In the genomic region with DNA sequence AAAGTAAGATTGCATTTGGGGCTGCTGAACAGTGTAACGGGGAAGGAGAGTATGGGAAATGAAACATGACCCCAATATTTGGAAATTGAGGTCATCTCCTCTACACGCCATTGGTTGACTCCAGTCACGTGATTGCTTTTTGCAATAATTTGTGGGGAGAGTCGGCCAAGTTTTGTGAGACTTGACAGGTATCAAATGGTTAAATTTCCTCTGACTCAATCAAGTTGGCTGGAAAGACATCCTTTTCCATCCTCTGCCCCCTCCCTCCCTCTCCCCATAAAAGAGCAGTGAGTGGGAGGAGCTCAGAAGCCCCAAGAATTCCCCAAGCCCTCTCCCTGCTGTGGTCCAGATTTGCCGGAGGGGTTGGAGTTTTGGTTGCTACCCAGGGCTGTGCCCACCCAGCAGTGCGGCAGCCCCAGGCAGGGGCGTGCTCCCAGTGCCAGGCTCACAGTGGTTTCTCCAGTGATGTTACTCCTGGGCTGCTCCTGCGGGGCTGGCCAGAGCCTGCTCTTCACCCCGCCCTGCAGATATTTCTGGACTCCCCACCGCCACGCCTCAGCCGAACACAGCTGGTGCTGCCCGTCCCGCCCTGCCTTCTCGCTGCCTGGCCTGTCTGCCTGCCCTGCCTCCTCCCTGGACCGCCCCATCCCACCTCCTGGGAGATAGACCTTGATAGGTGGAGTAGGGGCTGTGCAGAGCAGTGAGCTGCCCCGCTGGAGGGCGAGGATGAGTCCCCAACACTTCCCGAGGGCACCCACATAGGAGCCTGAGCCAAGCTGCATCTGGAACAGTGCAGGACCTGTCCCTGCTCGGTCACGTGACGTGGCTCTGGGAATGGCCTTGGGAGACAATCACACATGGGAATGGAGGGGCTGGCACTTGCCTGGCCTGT, we compare ENCODE assay signal across 9 cellular contexts. TPM values are rescaled to one million over a fixed set of nuclear protein-coding genes. Genes with fewer than 3 reads are reported as not detected.
DNase-seq lines count a peak whose midpoint lies in the region; ATAC-seq and TF ChIP-seq lines count a peak whose summit lies in the region.
"Had no signal": no experiment of that assay in that cellular context is flagged by ENCODE, and none has a peak within 500 bp of the region (broad histone marks: within the 10 kb centered on the region; RNA-seq: fewer than 3 reads in every experiment).

No MANE protein-coding gene starts in this region.

- in situ Hi-C loops in HAP-1 (cut with MboI; ENCODE audit: low sequenced_read_pairs) = no loop called here

- H3K14ac ChIP-seq in neuronal stem cell (ENCODE audit: low read length) = peak overlapping the region; percentile 95

- no peak overlapping the region for H3K9ac ChIP-seq in neuronal stem cell (ENCODE audit: low read depth, low read length, poor library complexity)

- no peak overlapping the region for H4K91ac ChIP-seq in neuronal stem cell (ENCODE audit: low read depth, low read length, poor library complexity)

- peaks cover 3% of the 10 kb centered on the region for H3K79me1 ChIP-seq in neuronal stem cell (ENCODE audit: low read depth, low read length)

- WGBS in neuronal stem cell (ENCODE audit: extremely low coverage in 2 of 2, insufficient read length in 2 of 2, insufficient replicate concordance in 1 of 2), 2 donors = no CpG with 5 or more reads among the region's 22 CpGs

- H3K27me3 ChIP-seq in Peyer's patch = no peaks in the 10 kb centered on the region
- H3K27me3 ChIP-seq in neuronal stem cell (ENCODE audit: control insufficient read depth in 3 of 3, insufficient read depth in 3 of 3, low read depth in 1 of 3, low read length in 3 of 3) = peaks cover 0 to 70% (median 12%) of the 10 kb centered on the region in 3 experiments
- H3K27me3 ChIP-seq in HAP-1 (ENCODE audit: low read depth) = no peaks in the 10 kb centered on the region

- H2BK5ac ChIP-seq in neuronal stem cell (ENCODE audit: low read length) = peak overlapping the region; percentile 19

- H2BK120ac ChIP-seq in neuronal stem cell (ENCODE audit: low read depth, low read length) = peak overlapping the region; percentile 10

- H3K23ac ChIP-seq in neuronal stem cell (ENCODE audit: low read depth, low read length, poor library complexity) = no peak overlapping the region

- H2BK15ac ChIP-seq in neuronal stem cell (ENCODE audit: low read length) = peak overlapping the region; percentile 80

- no peaks in the 10 kb centered on the region for H3K36me3 ChIP-seq in Peyer's patch
- H3K36me3 ChIP-seq in neuronal stem cell (replicated peaks in 1 of 2; ENCODE audit: control insufficient read depth in 2 of 2, insufficient read depth in 2 of 2, low read length in 2 of 2) = no peaks in the 10 kb centered on the region
- H3K36me3 ChIP-seq in HAP-1 (replicated peaks) = no peaks in the 10 kb centered on the region

- TF ChIP-seq CTCF in Peyer's patch (IDR thresholded peaks at IDR 0.05) = no peak

- H2AFZ ChIP-seq in neuronal stem cell (ENCODE audit: low read length) = no peak overlapping the region

- H3K4me1 ChIP-seq in Peyer's patch (peaks cover 0 to 34% (median 0%) of the 10 kb centered on the region in 4 donors), neuronal stem cell (ENCODE audit: control insufficient read depth in 2 of 2, insufficient read depth in 1 of 2, low read depth in 1 of 2, low read length in 2 of 2) (peaks cover 2 to 34% of the 10 kb centered on the region in 2 donors), HAP-1 (no peaks in the 10 kb centered on the region)

- H3K4ac ChIP-seq in neuronal stem cell (ENCODE audit: low read length) = no peak overlapping the region

- H3K27ac ChIP-seq in Peyer's patch (peak overlapping the region; percentile 36 to 83 (median 78)), neuronal stem cell (replicated peaks; ENCODE audit: low read length) (no peak overlapping the region)

- H3K9me3 ChIP-seq in Peyer's patch (peaks cover 0 to 4% (median 0%) of the 10 kb centered on the region in 4 donors), neuronal stem cell (replicated peaks in 1 of 2; ENCODE audit: control insufficient read depth in 2 of 2, insufficient read depth in 1 of 2, low read depth in 1 of 2, low read length in 2 of 2) (peaks cover 0 to 2% of the 10 kb centered on the region in 2 donors), HAP-1 (no peaks in the 10 kb centered on the region)

- H2AK5ac ChIP-seq in neuronal stem cell (ENCODE audit: low read depth, low read length) = peak overlapping the region; percentile 86

- peak overlapping the region; percentile 90 for H2BK12ac ChIP-seq in neuronal stem cell (ENCODE audit: low read length)

- no peak overlapping the region for H4K8ac ChIP-seq in neuronal stem cell (ENCODE audit: low read depth, low read length)

- H3K4me3 ChIP-seq in Peyer's patch = peak overlapping the region in 3 of 4 donors; percentile 17 to 34 (median 25)
- peak overlapping the region in 1 of 2 donors; percentile 13 for H3K4me3 ChIP-seq in neuronal stem cell (ENCODE audit: low read length in 2 of 2)
- H3K4me3 ChIP-seq in HAP-1 = no peak overlapping the region

- no peak overlapping the region for H3K4me2 ChIP-seq in neuronal stem cell (ENCODE audit: insufficient read depth, low read length, poor library complexity, severe bottlenecking)

- no peak for ATAC-seq in GM21447 (IDR thresholded peaks at IDR 0.05; ENCODE audit: unreplicated experiment)

- H3K18ac ChIP-seq in neuronal stem cell (ENCODE audit: low read length) = peak overlapping the region; percentile 70

- TF ChIP-seq POLR2A in Peyer's patch (IDR thresholded peaks at IDR 0.05) = no peak

- DNase-seq in AG08396 (ENCODE audit: low spot score) (peak; percentile 94), Peyer's patch (peak in 1 of 3 donors; percentile 70), fibroblast of gingiva (ENCODE audit: low read depth) (peak; percentile 99), neuronal stem cell (ENCODE audit: low spot score) (no peak), iPS-NIHi7 (ENCODE audit: extremely low spot score) (no peak), HAP-1 (ENCODE audit: low spot score in 2 of 2) (no peak), AML-193 (lab: John Stamatoyannopoulos, UW) (no peak)
- DNase-seq: activated CD4-positive, alpha-beta T cell treated with anti-CD3 and anti-CD28 coated beads for 4 hours had no signal

RNA-seq across cellular contexts. Expression of a gene that starts 3.4 kb away (rescaled TPM):
- total RNA-seq in Peyer's patch = 10 to 100 TPM in 2 of 4 donors, 1 to 10 TPM in 2; 4.9 to 97.4 (median 11.9) TPM
- polyA plus RNA-seq in neuronal stem cell (2013, experiment 1 of 2) = 10.1 TPM
- polyA plus RNA-seq in neuronal stem cell (2013, experiment 2 of 2) = 10.2 TPM

Comparison
In these comparisons a context has a peak if more than half of its experiments do, and no peak if none do; other contexts are left out.
1. DNase-seq: peak in AG08396 (single experiment) and fibroblast of gingiva (single experiment); none in neuronal stem cell (single experiment), iPS-NIHi7 (single experiment), HAP-1 (0 of 2) and AML-193 (0 of 2).